ENCODE assay signal across 8 cellular contexts in the genomic region with DNA sequence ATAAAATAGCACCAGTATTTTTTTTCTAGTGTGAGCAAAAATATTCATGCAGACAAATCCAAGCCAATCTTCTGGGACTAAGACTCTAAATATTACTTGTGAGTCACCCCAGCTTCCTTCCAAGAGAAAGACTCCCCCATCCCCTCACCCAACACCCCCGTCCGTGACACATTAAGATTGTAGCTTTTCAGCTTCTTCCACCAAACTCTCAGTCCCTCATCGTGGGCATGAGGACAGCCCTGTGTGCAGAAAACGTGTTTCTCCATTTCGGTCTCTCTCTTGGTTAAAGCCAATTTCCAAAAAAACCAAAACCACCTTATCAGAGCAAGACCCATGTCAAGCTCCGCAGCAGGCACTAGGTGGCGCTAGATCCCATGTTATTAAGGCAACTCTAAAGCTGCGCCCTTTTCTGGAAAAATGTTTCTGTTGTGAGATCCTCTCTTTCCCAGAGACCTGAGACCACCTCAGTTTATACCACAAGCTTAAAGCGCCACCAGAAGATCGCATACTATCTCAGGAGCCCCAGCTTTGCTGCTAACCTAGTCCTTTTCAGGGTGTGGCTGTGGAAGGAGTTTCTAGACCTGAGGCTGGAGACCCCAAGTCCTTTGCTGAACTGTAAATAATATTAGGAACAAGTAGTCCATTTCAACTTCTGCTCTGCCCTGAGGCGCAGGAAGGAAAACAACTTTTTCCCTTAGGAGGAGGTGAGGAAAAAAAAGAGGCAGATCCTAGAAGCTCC.
A peak's percentile ranks its signal among the peaks of the same experiment; 100 is the strongest.
DNase-seq lines count a peak whose midpoint lies in the region; ATAC-seq and TF ChIP-seq lines count a peak whose summit lies in the region.

No MANE protein-coding gene starts in this region.

- H3K4me3 ChIP-seq in AG04449 (ENCODE audit: low read depth, low read length) (peak overlapping the region; percentile 52), HAP-1 (no peak overlapping the region), colonic mucosa (peak overlapping the region; percentile 3)

- H3K4me1 ChIP-seq in HAP-1 (peaks cover 16% of the 10 kb centered on the region), colonic mucosa (peaks cover 3% of the 10 kb centered on the region)

- no peaks in the 10 kb centered on the region for H3K27me3 ChIP-seq in HAP-1 (ENCODE audit: low read depth)
- H3K27me3 ChIP-seq in colonic mucosa, result no peaks in the 10 kb centered on the region

- DNase-seq in AG04449 (ENCODE audit: low read depth, low spot score) (peak; percentile 46), HAP-1 (ENCODE audit: low spot score in 2 of 2) (peak; percentile 83 to 91), NCI-H510A treated with DMSO at 0.1 percent for 48 hours (lab: John Stamatoyannopoulos, UW) (peak; percentile 95), colonic mucosa (peak; percentile 85), left colon (peak; percentile 71 to 83)
- DNase-seq in activated CD4-positive, alpha-beta T cell treated with anti-CD3 and anti-CD28 coated beads for 48 hours, result peak; percentile 84
- DNase-seq in stimulated activated CD4-positive, alpha-beta T cell treated with anti-CD3 and anti-CD28 coated beads, Interleukin-1b, Interleukin-23, amount 100 ng/mL, for 1 hour (ENCODE audit: low read depth in 2 of 2), result peak; percentile 62 to 68

- TF ChIP-seq CTCF in AG04449 (IDR thresholded peaks at IDR 0.05; ENCODE audit: insufficient read depth, low read length, missing control alignments) (peak; percentile 83), colonic mucosa (IDR thresholded peaks at IDR 0.05) (peak; percentile 88)

- in situ Hi-C loops in HAP-1 (cut with MboI; ENCODE audit: low sequenced_read_pairs), result loop anchor here (5.0 to 10.0 kb wide), 3 partner anchors 156 to 284 kb away; no protein-coding TSS in a partner anchor

- intact Hi-C loops in colonic mucosa (cut with DNase I), result loop anchor here (2.0 kb wide), 1 partner anchor 156 kb away; no protein-coding TSS in a partner anchor
- intact Hi-C loops in left colon (cut with DNase I, micrococcal nuclease), result loop anchor here (5.0 to 10.0 kb wide), 3 partner anchors 146 to 224 kb away; no protein-coding TSS in a partner anchor

- CTCF ChIA-PET in AG04449 (lab: Yijun Ruan, JAX), result interaction anchor here (0.6 to 9.2 kb wide), 89 partner anchors 9 to 857 kb away, joined by 3 to 315 read pairs (median 5); a partner anchor contains a TSS

- peak; percentile 60 for ATAC-seq in left colon
- ATAC-seq in HG02623 (IDR thresholded peaks at IDR 0.05; ENCODE audit: unreplicated experiment), result no peak

- no peaks in the 10 kb centered on the region for H3K9me3 ChIP-seq in HAP-1
- H3K9me3 ChIP-seq in colonic mucosa, result no peaks in the 10 kb centered on the region

- POLR2A ChIA-PET in AG04449 (lab: Yijun Ruan, JAX), result interaction anchor here (0.7 to 1.2 kb wide), 3 partner anchors 30 to 192 kb away, joined by 3 to 5 read pairs (median 3); no protein-coding TSS in a partner anchor

- no peaks in the 10 kb centered on the region for H3K36me3 ChIP-seq in HAP-1 (replicated peaks)
- no peaks in the 10 kb centered on the region for H3K36me3 ChIP-seq in colonic mucosa

- H3K27ac ChIP-seq in colonic mucosa, result peak overlapping the region; percentile 71

- H3K9ac ChIP-seq in colonic mucosa (ENCODE audit: low read depth in 2 of 2, low read length in 2 of 2), result peak overlapping the region in 1 of 2 donors; percentile 70
